In genomic region chr10:8400151-8400550, GRCh38 we compare ENCODE assay signal across 20 cellular contexts.
"Had no signal": no experiment of that assay in that cellular context is flagged by ENCODE, and none has a peak within 500 bp of the region (broad histone marks: within the 10 kb centered on the region; RNA-seq: fewer than 3 reads in every experiment).

No MANE protein-coding gene starts in this region.

- H3K27me3 ChIP-seq: heart left ventricle, suprapubic skin, thyroid gland, upper lobe of left lung, uterus had no signal

- H3K36me3 Mint-ChIP-seq: naive B cell had no signal

- H3K9me3 ChIP-seq: heart left ventricle, pancreas, suprapubic skin, thyroid gland, upper lobe of left lung, uterus had no signal

- H3K4me1 ChIP-seq: pancreas, upper lobe of left lung, uterus had no signal

- H3K27ac ChIP-seq: dorsolateral prefrontal cortex, heart left ventricle, pancreas, suprapubic skin, thyroid gland, upper lobe of left lung, uterus had no signal

- ATAC-seq: esophagus mucosa; heart left ventricle; pancreas; right cardiac atrium; stimulated activated naive CD8-positive, alpha-beta T cell treated with anti-CD3 and anti-CD28 coated beads, Interleukin-15, Interleukin-2, amounts not matched to agents 100 U/mL and 50 U/mL, for 24 hours had no signal

- H3K9me3 Mint-ChIP-seq: nephron had no signal

- H3K27ac Mint-ChIP-seq: naive B cell, nephron, progenitor cell of endocrine pancreas had no signal

- H3K4me3 ChIP-seq: dorsolateral prefrontal cortex, heart left ventricle, pancreas, suprapubic skin, thyroid gland, upper lobe of left lung, uterus had no signal

- H3K36me3 ChIP-seq: heart left ventricle, pancreas, suprapubic skin, thyroid gland, upper lobe of left lung, uterus had no signal

- DNase-seq: dorsolateral prefrontal cortex; effector CD8-positive, alpha-beta T cell; heart left ventricle; hippocampal formation; kidney glomerular epithelial cell; mesendoderm; naive B cell; occipital lobe; pancreas; right cardiac atrium; small intestine; stimulated activated CD4-positive, alpha-beta T cell treated with anti-CD3 and anti-CD28 coated beads, Interleukin-2, amount 100 ng/mL, for 48 hours; stimulated activated naive CD8-positive, alpha-beta T cell treated with anti-CD3 and anti-CD28 coated beads, Interleukin-15, Interleukin-2, amounts not matched to agents 100 U/mL and 50 U/mL, for 24 hours; thyroid gland; upper lobe of left lung; uterus had no signal

- H3K4me3 Mint-ChIP-seq: naive B cell, nephron had no signal
